In the genomic region with DNA sequence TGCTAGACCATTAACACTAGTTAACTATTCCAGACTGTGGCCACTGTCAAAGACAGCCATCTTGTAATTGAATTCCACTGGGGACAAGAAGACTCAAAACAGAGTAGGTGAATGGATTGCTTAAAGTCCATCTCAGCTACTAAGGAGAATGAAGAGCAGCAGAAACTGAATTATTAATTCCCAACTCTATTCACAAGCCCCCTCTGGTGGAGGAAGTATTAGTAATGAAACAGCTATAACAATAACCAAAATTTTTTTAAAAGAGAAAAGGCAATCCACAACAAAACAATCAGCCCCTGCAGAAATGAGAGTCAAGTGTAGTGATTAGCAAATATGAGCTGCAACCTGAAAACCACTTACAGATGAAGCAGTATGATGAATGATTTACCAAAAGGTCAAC, we compare ENCODE assay signal across 13 cellular contexts.
A peak's percentile ranks its signal among the peaks of the same experiment; 100 is the strongest.
DNase-seq lines count a peak whose midpoint lies in the region; ATAC-seq, FAIRE-seq and TF ChIP-seq lines count a peak whose summit lies in the region.
"Had no signal": no experiment of that assay in that cellular context is flagged by ENCODE, and none has a peak within 500 bp of the region (broad histone marks: within the 10 kb centered on the region; RNA-seq: fewer than 3 reads in every experiment).

No MANE protein-coding gene starts in this region.

- CTCF ChIA-PET in HepG2 (lab: Yijun Ruan, JAX; ENCODE audit: low intra/inter-chr PET ratio, low total read pairs), result interaction anchor here (0.5 kb wide), 1 partner anchor 476 kb away, joined by 3 read pairs; no protein-coding TSS in a partner anchor

- TF ChIP-seq POLR2A in HepG2 (IDR thresholded peaks at IDR 0.05; ENCODE audit: insufficient read depth in 1 of 2, low read depth in 2 of 2, low read length in 2 of 2) (no peak), right lobe of liver (IDR thresholded peaks at IDR 0.05) (no peak)

- no peak for TF ChIP-seq EP300 in HepG2 (IDR thresholded peaks at IDR 0.05; ENCODE audit: low read depth in 2 of 2, low read length in 2 of 2)
- TF ChIP-seq EP300 in HepG2 (CRISPR knock-in tag; IDR thresholded peaks at IDR 0.05; ENCODE audit: borderline replicate concordance), result no peak

- no peak for FAIRE-seq in HepG2 (lab: Jason Lieb, UNC)

- H3K79me2 ChIP-seq in HepG2 (ENCODE audit: insufficient read depth, low read length), result no peaks in the 10 kb centered on the region

- no peaks in the 10 kb centered on the region for H3K9me3 ChIP-seq in HepG2 (ENCODE audit: low read length)
- no peaks in the 10 kb centered on the region for H3K9me3 ChIP-seq in right lobe of liver
- no peaks in the 10 kb centered on the region for H3K9me3 ChIP-seq in lower lobe of right lung

- no peak overlapping the region for H3K4me3 ChIP-seq in HepG2 (replicated peaks in 1 of 3; ENCODE audit: insufficient read depth in 1 of 3, low read depth in 2 of 3, low read length in 3 of 3)
- no peak overlapping the region for H3K4me3 ChIP-seq in right lobe of liver
- no peak overlapping the region for H3K4me3 ChIP-seq in epithelial cell of proximal tubule (ENCODE audit: low read depth, low read length)
- H3K4me3 ChIP-seq in lower lobe of right lung, result no peak overlapping the region

- H3K27me3 ChIP-seq in HepG2 (ENCODE audit: control insufficient read depth in 1 of 2, insufficient read depth in 2 of 2, low read length in 2 of 2) (no peaks in the 10 kb centered on the region), right lobe of liver (no peaks in the 10 kb centered on the region), lower lobe of right lung (ENCODE audit: low read depth) (no peaks in the 10 kb centered on the region)

- H2AFZ ChIP-seq in HepG2 (ENCODE audit: low read length), result no peak overlapping the region

- no peak for TF ChIP-seq CTCF in HepG2 (CRISPR knock-in tag; IDR thresholded peaks at IDR 0.05)
- TF ChIP-seq CTCF in right lobe of liver (IDR thresholded peaks at IDR 0.05), result peak in 2 of 4 donors; percentile 5 to 21
- TF ChIP-seq CTCF in epithelial cell of proximal tubule (conservative IDR thresholded peaks at IDR 0.05; ENCODE audit: low read depth, low read length), result peak; percentile 59
- TF ChIP-seq CTCF in lower lobe of right lung (IDR thresholded peaks at IDR 0.05), result no peak

- no TSS peak for BruUV-seq in HepG2 (replicated peaks; lab: Mats Ljungman, UMichigan)

- ATAC-seq in HepG2, result no peak
- no peak for ATAC-seq in right lobe of liver
- no peak for ATAC-seq in HG03097 (IDR thresholded peaks at IDR 0.05; ENCODE audit: low FRiP score, unreplicated experiment)
- ATAC-seq in HG03457 (IDR thresholded peaks at IDR 0.05; ENCODE audit: unreplicated experiment), result no peak
- ATAC-seq in lower lobe of right lung, result no peak

- no peak overlapping the region for H3K4me2 ChIP-seq in HepG2 (ENCODE audit: low read depth, low read length)

- POLR2A ChIA-PET in HepG2 (lab: Yijun Ruan, JAX), result no interaction called here

- no peaks in the 10 kb centered on the region for H3K36me3 ChIP-seq in HepG2 (replicated peaks in 1 of 2; ENCODE audit: control insufficient read depth in 1 of 2, insufficient read depth in 2 of 2, low read length in 2 of 2)
- H3K36me3 ChIP-seq in right lobe of liver, result no peaks in the 10 kb centered on the region
- H3K36me3 ChIP-seq in lower lobe of right lung, result no peaks in the 10 kb centered on the region

- no peaks in the 10 kb centered on the region for H3K4me1 ChIP-seq in HepG2 (ENCODE audit: insufficient read depth, low read length)
- H3K4me1 ChIP-seq in right lobe of liver, result no peaks in the 10 kb centered on the region
- H3K4me1 ChIP-seq in lower lobe of right lung, result no peaks in the 10 kb centered on the region

- H3K27ac ChIP-seq in HepG2 (ENCODE audit: extremely low read length, insufficient read depth, low read length), result no peak overlapping the region
- H3K27ac ChIP-seq in right lobe of liver, result no peak overlapping the region
- no peak overlapping the region for H3K27ac ChIP-seq in lower lobe of right lung

- no peak overlapping the region for H3K9ac ChIP-seq in HepG2 (ENCODE audit: insufficient read depth, low read depth, low read length)

- DNase-seq in HepG2 (ENCODE audit: low spot score) (no peak), right lobe of liver (no peak), OCI-M1 (lab: John Stamatoyannopoulos, UW) (peak; percentile 29), epithelial cell of proximal tubule (ENCODE audit: low read depth) (no peak), OCI-M2 (lab: John Stamatoyannopoulos, UW; ENCODE audit: unreplicated experiment) (no peak), lower lobe of right lung (no peak)
- DNase-seq: activated CD4-positive, CD25-positive, alpha-beta regulatory T cell; activated T-cell treated with anti-CD3 and anti-CD28 coated beads, Interleukin-2, amount 50 U/mL, for 24 hours; C1 segment of cervical spinal cord; RPMI8226; stimulated activated CD4-positive, alpha-beta T cell treated with anti-CD3 and anti-CD28 coated beads, Interleukin-4, amount 100 ng/mL, for 4 hours had no signal

- intact Hi-C loops in HepG2 (cut with micrococcal nuclease; ENCODE audit: unreplicated experiment) (loop anchor here (10.0 kb wide), 1 partner anchor 194 kb away; no protein-coding TSS in a partner anchor), right lobe of liver (cut with DNase I) (no loop called here), lower lobe of right lung (cut with DNase I) (no loop called here)

- in situ Hi-C loops in HepG2 (cut with HindIII; ENCODE audit: extremely low pct_ligation_motif_present, low pct_unique_long_range_greater_than_20kb), result no loop called here

- TF ChIP-seq RAD21 in HepG2 (CRISPR knock-in tag; IDR thresholded peaks at IDR 0.05), result no peak

- H4K20me1 ChIP-seq in HepG2 (ENCODE audit: insufficient read depth, low read length), result no peaks in the 10 kb centered on the region

TF ChIP-seq in HepG2, 621 proteins besides CTCF, POLR2A, EP300 and RAD21:
- TF ChIP-seq HNF1A (IDR thresholded peaks at IDR 0.05; ENCODE audit: low read depth) (peak; percentile 33; the same call in 1 of the 2 replicates), HNF1A (CRISPR knock-in tag; IDR thresholded peaks at IDR 0.05; ENCODE audit: borderline replicate concordance) (no peak), TBX2 (CRISPR knock-in tag; IDR thresholded peaks at IDR 0.05; ENCODE audit: borderline replicate concordance) (no peak), HOXA9 (CRISPR knock-in tag; IDR thresholded peaks at IDR 0.05; ENCODE audit: borderline replicate concordance) (no peak)
